In the genomic region with DNA sequence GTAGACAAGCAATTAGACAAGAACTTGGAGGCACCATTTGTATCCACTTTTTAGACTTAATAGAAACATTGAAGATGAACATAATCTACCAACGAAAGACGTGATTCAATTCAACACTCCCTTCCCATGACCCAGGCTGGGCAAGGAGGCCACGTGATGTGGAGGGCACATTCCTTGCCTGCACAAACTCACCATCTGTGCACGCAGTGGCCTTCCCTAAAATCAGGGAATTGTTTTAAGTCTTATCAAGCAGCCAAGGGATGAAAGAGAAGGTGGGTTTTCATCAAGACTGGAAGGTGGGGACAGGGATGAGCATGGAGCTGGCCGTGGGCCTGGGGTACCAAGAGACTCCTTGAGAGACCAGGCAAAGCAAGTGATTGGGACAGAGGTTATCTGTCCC, we compare ENCODE assay signal across 21 cellular contexts. TPM values are rescaled to one million over a fixed set of nuclear protein-coding genes. Genes with fewer than 3 reads are reported as not detected.
DNase-seq lines count a peak whose midpoint lies in the region; ATAC-seq and TF ChIP-seq lines count a peak whose summit lies in the region.
"Had no signal": no experiment of that assay in that cellular context is flagged by ENCODE, and none has a peak within 500 bp of the region (broad histone marks: within the 10 kb centered on the region; RNA-seq: fewer than 3 reads in every experiment).

No MANE protein-coding gene starts in this region.

- H2AFZ ChIP-seq in MM.1S (ENCODE audit: low read length) = no peak overlapping the region

- DNase-seq in activated CD4-positive, alpha-beta memory T cell treated with anti-CD3 and anti-CD28 coated beads for 36 hours = no peak
- no peak for DNase-seq in activated CD4-positive, alpha-beta memory T cell treated with anti-CD3 and anti-CD28 coated beads, Interleukin-2, amount 10 ng/mL, durations not matched to agents 7 days and 5 days
- no peak for DNase-seq in MM.1S
- no peak for DNase-seq in effector memory CD8-positive, alpha-beta T cell
- no peak for DNase-seq in stimulated activated CD4-positive, alpha-beta T cell treated with anti-CD3 and anti-CD28 coated beads, Interleukin-15, amount 100 ng/mL, for 24 hours
- no peak for DNase-seq in GF-D8 (lab: John Stamatoyannopoulos, UW)
- no peak for DNase-seq in UCSD-AML1 (lab: John Stamatoyannopoulos, UW; ENCODE audit: unreplicated experiment)
- DNase-seq: activated CD4-positive, CD25-positive, alpha-beta regulatory T cell; activated CD8-positive, alpha-beta memory T cell treated with anti-CD3 and anti-CD28 coated beads, Interleukin-2, amount 10 ng/mL, durations not matched to agents 7 days and 5 days; activated gamma-delta T cell; heart left ventricle; left ventricle myocardium superior; NCI-H1436 treated with DMSO at 0.1 percent for 48 hours; NCI-H2171; ovary; stimulated activated CD4-positive, alpha-beta T cell treated with anti-CD3 and anti-CD28 coated beads, Interleukin-1b, Interleukin-23, amount 100 ng/mL, for 48 hours had no signal

- 0 out of 2 replicates have a peak, but pooled peaks cover 1% of the 10 kb centered on the region for H3K4me1 ChIP-seq in MM.1S (ENCODE audit: low read length)

- intact Hi-C loops in activated CD4-positive, alpha-beta memory T cell treated with anti-CD3 and anti-CD28 coated beads for 36 hours (cut with micrococcal nuclease) = no loop called here

- no peaks in the 10 kb centered on the region for H4K20me1 ChIP-seq in MM.1S (ENCODE audit: insufficient read depth, low read length)

- H3K9me3 Mint-ChIP-seq in activated CD4-positive, alpha-beta memory T cell treated with anti-CD3 and anti-CD28 coated beads for 36 hours = no peaks in the 10 kb centered on the region
- H3K9me3 Mint-ChIP-seq in activated CD4-positive, alpha-beta memory T cell treated with anti-CD3 and anti-CD28 coated beads, Interleukin-2, amount 10 ng/mL, durations not matched to agents 7 days and 5 days = no peaks in the 10 kb centered on the region
- no peaks in the 10 kb centered on the region for H3K9me3 Mint-ChIP-seq in effector memory CD8-positive, alpha-beta T cell
- H3K9me3 Mint-ChIP-seq in stimulated activated memory B cell treated with anti-CD40 and anti-IgM and Interleukin-4, amounts not matched to agents 10 μg/mL and 1 μg/mL and 100 μg/mL, for 72 hours = no peaks in the 10 kb centered on the region
- H3K9me3 Mint-ChIP-seq: T-helper 2 cell treated with Interferon-gamma antibody and Interleukin-4, amounts not matched to agents 5 μg/mL and 100 μg/mL, for 36 hours had no signal

- peak overlapping the region; percentile 2; the same call in 1 of the 2 replicates for H3K27ac ChIP-seq in MM.1S (ENCODE audit: low read length)
- H3K27ac ChIP-seq: ovary had no signal

- H3F3A ChIP-seq in MM.1S (ENCODE audit: insufficient read depth, low read length) = peaks cover 42% of the 10 kb centered on the region

- no peak for ATAC-seq in effector memory CD8-positive, alpha-beta T cell (replicated peaks)
- no peak for ATAC-seq in stimulated activated memory B cell treated with anti-CD40 and anti-IgM and Interleukin-4, amounts not matched to agents 10 μg/mL and 1 μg/mL and 100 μg/mL, for 72 hours
- ATAC-seq: activated CD8-positive, alpha-beta memory T cell treated with anti-CD3 and anti-CD28 coated beads, Interleukin-2, amount 10 ng/mL, durations not matched to agents 7 days and 5 days; HCT116; HepG2; sciatic nerve had no signal

- no peaks in the 10 kb centered on the region for H3K9me2 ChIP-seq in MM.1S (replicated peaks; ENCODE audit: insufficient read depth, low read length)

- H3K36me3 ChIP-seq in MM.1S (replicated peaks; ENCODE audit: insufficient read depth, low read length) = peaks cover 10% of the 10 kb centered on the region
- H3K36me3 ChIP-seq: ovary had no signal

- H3K4me3 Mint-ChIP-seq in activated CD4-positive, alpha-beta memory T cell treated with anti-CD3 and anti-CD28 coated beads for 36 hours = no peak overlapping the region
- no peak overlapping the region for H3K4me3 Mint-ChIP-seq in activated CD4-positive, alpha-beta memory T cell treated with anti-CD3 and anti-CD28 coated beads, Interleukin-2, amount 10 ng/mL, durations not matched to agents 7 days and 5 days
- H3K4me3 Mint-ChIP-seq in effector memory CD8-positive, alpha-beta T cell = no peak overlapping the region
- H3K4me3 Mint-ChIP-seq in stimulated activated memory B cell treated with anti-CD40 and anti-IgM and Interleukin-4, amounts not matched to agents 10 μg/mL and 1 μg/mL and 100 μg/mL, for 72 hours = no peak overlapping the region
- H3K4me3 Mint-ChIP-seq: activated CD8-positive, alpha-beta memory T cell treated with anti-CD3 and anti-CD28 coated beads, Interleukin-2, amount 10 ng/mL, durations not matched to agents 7 days and 5 days; T-helper 2 cell treated with Interferon-gamma antibody and Interleukin-4, amounts not matched to agents 5 μg/mL and 100 μg/mL, for 36 hours had no signal

- no peaks in the 10 kb centered on the region for H3K27me3 ChIP-seq in MM.1S (replicated peaks; ENCODE audit: insufficient read depth, low read length)
- H3K27me3 ChIP-seq: heart left ventricle, ovary had no signal

- CTCF ChIA-PET in activated CD4-positive, alpha-beta memory T cell treated with anti-CD3 and anti-CD28 coated beads for 36 hours (lab: Charles Lee) = interaction anchor here (1.5 to 1.8 kb wide), 2 partner anchors 13 to 44 kb away, joined by 4 to 11 read pairs; a partner anchor contains a TSS
- CTCF ChIA-PET in activated CD4-positive, alpha-beta memory T cell treated with anti-CD3 and anti-CD28 coated beads, Interleukin-2, amount 10 ng/mL, durations not matched to agents 7 days and 5 days (lab: Charles Lee) = interaction anchor here (0.7 kb wide), 1 partner anchor 9 kb away, joined by 3 read pairs; no protein-coding TSS in a partner anchor

- no peak overlapping the region for H3K4me2 ChIP-seq in MM.1S (ENCODE audit: low read depth, low read length)

- POLR2A ChIA-PET in activated CD4-positive, alpha-beta memory T cell treated with anti-CD3 and anti-CD28 coated beads for 36 hours (lab: Charles Lee) = interaction anchor here (1.0 to 1.6 kb wide), 2 partner anchors 8 to 33 kb away, joined by 3 to 9 read pairs; no protein-coding TSS in a partner anchor
- POLR2A ChIA-PET in activated CD4-positive, alpha-beta memory T cell treated with anti-CD3 and anti-CD28 coated beads, Interleukin-2, amount 10 ng/mL, durations not matched to agents 7 days and 5 days (lab: Charles Lee) = interaction anchor here (1.5 to 5.5 kb wide), 3 partner anchors 9 to 15 kb away, joined by 3 to 35 read pairs (median 31); no protein-coding TSS in a partner anchor

- H3K4me1 Mint-ChIP-seq in activated CD4-positive, alpha-beta memory T cell treated with anti-CD3 and anti-CD28 coated beads for 36 hours (ENCODE audit: low read depth) = peaks cover 59% of the 10 kb centered on the region
- peaks cover 26% of the 10 kb centered on the region for H3K4me1 Mint-ChIP-seq in activated CD4-positive, alpha-beta memory T cell treated with anti-CD3 and anti-CD28 coated beads, Interleukin-2, amount 10 ng/mL, durations not matched to agents 7 days and 5 days
- peaks cover 54 to 64% of the 10 kb centered on the region in 2 donors for H3K4me1 Mint-ChIP-seq in effector memory CD8-positive, alpha-beta T cell (ENCODE audit: low read depth in 2 of 2)
- H3K4me1 Mint-ChIP-seq in stimulated activated memory B cell treated with anti-CD40 and anti-IgM and Interleukin-4, amounts not matched to agents 10 μg/mL and 1 μg/mL and 100 μg/mL, for 72 hours = peaks cover 82% of the 10 kb centered on the region

- H3K27ac Mint-ChIP-seq in activated CD4-positive, alpha-beta memory T cell treated with anti-CD3 and anti-CD28 coated beads for 36 hours = peak overlapping the region; percentile 59
- no peak overlapping the region for H3K27ac Mint-ChIP-seq in activated CD4-positive, alpha-beta memory T cell treated with anti-CD3 and anti-CD28 coated beads, Interleukin-2, amount 10 ng/mL, durations not matched to agents 7 days and 5 days
- H3K27ac Mint-ChIP-seq in effector memory CD8-positive, alpha-beta T cell = peak overlapping the region; percentile 73 to 88
- H3K27ac Mint-ChIP-seq in stimulated activated memory B cell treated with anti-CD40 and anti-IgM and Interleukin-4, amounts not matched to agents 10 μg/mL and 1 μg/mL and 100 μg/mL, for 72 hours = peak overlapping the region; percentile 96
- H3K27ac Mint-ChIP-seq: activated CD8-positive, alpha-beta memory T cell treated with anti-CD3 and anti-CD28 coated beads, Interleukin-2, amount 10 ng/mL, durations not matched to agents 7 days and 5 days; T-helper 2 cell treated with Interferon-gamma antibody and Interleukin-4, amounts not matched to agents 5 μg/mL and 100 μg/mL, for 36 hours had no signal

- no peaks in the 10 kb centered on the region for H3K9me3 ChIP-seq in MM.1S (replicated peaks; ENCODE audit: insufficient read depth, low read length)
- H3K9me3 ChIP-seq: heart left ventricle, ovary had no signal

- H3K9ac ChIP-seq in MM.1S (ENCODE audit: low read length) = no peak overlapping the region

- peaks cover 74% of the 10 kb centered on the region for H3K36me3 Mint-ChIP-seq in activated CD4-positive, alpha-beta memory T cell treated with anti-CD3 and anti-CD28 coated beads for 36 hours
- H3K36me3 Mint-ChIP-seq in activated CD4-positive, alpha-beta memory T cell treated with anti-CD3 and anti-CD28 coated beads, Interleukin-2, amount 10 ng/mL, durations not matched to agents 7 days and 5 days (ENCODE audit: low read depth) = peaks cover 79% of the 10 kb centered on the region
- peaks cover 58% of the 10 kb centered on the region for H3K36me3 Mint-ChIP-seq in effector memory CD8-positive, alpha-beta T cell (ENCODE audit: insufficient read depth)
- H3K36me3 Mint-ChIP-seq in stimulated activated memory B cell treated with anti-CD40 and anti-IgM and Interleukin-4, amounts not matched to agents 10 μg/mL and 1 μg/mL and 100 μg/mL, for 72 hours = peaks cover 75% of the 10 kb centered on the region

- H3K79me2 ChIP-seq in MM.1S (ENCODE audit: low read length) = peaks cover 64% of the 10 kb centered on the region

- no peak overlapping the region for H3K4me3 ChIP-seq in MM.1S (ENCODE audit: low read length)
- H3K4me3 ChIP-seq: heart left ventricle, ovary had no signal

- TF ChIP-seq CTCF in MM.1S (IDR thresholded peaks at IDR 0.05; ENCODE audit: low read length) = no peak

- H3K27me3 Mint-ChIP-seq in activated CD4-positive, alpha-beta memory T cell treated with anti-CD3 and anti-CD28 coated beads for 36 hours = no peaks in the 10 kb centered on the region
- no peaks in the 10 kb centered on the region for H3K27me3 Mint-ChIP-seq in activated CD4-positive, alpha-beta memory T cell treated with anti-CD3 and anti-CD28 coated beads, Interleukin-2, amount 10 ng/mL, durations not matched to agents 7 days and 5 days
- H3K27me3 Mint-ChIP-seq in effector memory CD8-positive, alpha-beta T cell = no peaks in the 10 kb centered on the region
- H3K27me3 Mint-ChIP-seq in stimulated activated memory B cell treated with anti-CD40 and anti-IgM and Interleukin-4, amounts not matched to agents 10 μg/mL and 1 μg/mL and 100 μg/mL, for 72 hours = no peaks in the 10 kb centered on the region
- H3K27me3 Mint-ChIP-seq: activated CD8-positive, alpha-beta memory T cell treated with anti-CD3 and anti-CD28 coated beads, Interleukin-2, amount 10 ng/mL, durations not matched to agents 7 days and 5 days had no signal

RNA-seq across cellular contexts. Expression of a gene that starts 13.5 kb away (rescaled TPM):
- 1 to 10 TPM; 7.3 to 9.1 TPM for total RNA-seq in activated CD4-positive, alpha-beta memory T cell treated with anti-CD3 and anti-CD28 coated beads for 36 hours
- total RNA-seq in activated CD4-positive, alpha-beta memory T cell treated with anti-CD3 and anti-CD28 coated beads, Interleukin-2, amount 10 ng/mL, durations not matched to agents 7 days and 5 days = 1 to 10 TPM; 4.2 TPM
